19 cellular contexts compared by ENCODE assay signal in genomic region chr12:50708619-50709018, GRCh38.
"Had no signal": no experiment of that assay in that cellular context is flagged by ENCODE, and none has a peak within 500 bp of the region (broad histone marks: within the 10 kb centered on the region; RNA-seq: fewer than 3 reads in every experiment).

No MANE protein-coding gene starts in this region.

- H3K27me3 Mint-ChIP-seq: activated CD4-positive, alpha-beta T cell treated with anti-CD3 and anti-CD28 coated beads, Interleukin-2, amount 10 ng/mL, durations not matched to agents 7 days and 5 days; naive B cell had no signal

- H3K4me2 ChIP-seq: hepatocyte, smooth muscle cell had no signal

- H2AFZ ChIP-seq: hepatocyte had no signal

- H3K79me2 ChIP-seq: hepatocyte had no signal

- H3K4me1 Mint-ChIP-seq: activated CD4-positive, alpha-beta T cell treated with anti-CD3 and anti-CD28 coated beads, Interleukin-2, amount 10 ng/mL, durations not matched to agents 7 days and 5 days; immature natural killer cell; neural crest cell had no signal

- H3K27ac ChIP-seq: epithelial cell of prostate, hepatocyte, lower lobe of right lung, sigmoid colon, thoracic aorta, upper lobe of left lung had no signal

- H3K9me3 Mint-ChIP-seq: activated CD4-positive, alpha-beta T cell treated with anti-CD3 and anti-CD28 coated beads, Interleukin-2, amount 10 ng/mL, durations not matched to agents 7 days and 5 days; immature natural killer cell; naive B cell; neural crest cell had no signal

- H3K27ac Mint-ChIP-seq: activated CD4-positive, alpha-beta T cell treated with anti-CD3 and anti-CD28 coated beads, Interleukin-2, amount 10 ng/mL, durations not matched to agents 7 days and 5 days; activated CD8-positive, alpha-beta T cell treated with anti-CD3 and anti-CD28 coated beads, Interleukin-2, amount 10 ng/mL, durations not matched to agents 7 days and 5 days had no signal

- H3K9me3 ChIP-seq: lower lobe of right lung, sigmoid colon, thoracic aorta, upper lobe of left lung had no signal

- H3K4me3 ChIP-seq: hepatocyte, lower lobe of right lung, sigmoid colon, smooth muscle cell, thoracic aorta, upper lobe of left lung had no signal

- H3K27me3 ChIP-seq: hepatocyte, sigmoid colon, upper lobe of left lung had no signal

- H3K4me3 Mint-ChIP-seq: activated CD4-positive, alpha-beta T cell treated with anti-CD3 and anti-CD28 coated beads, Interleukin-2, amount 10 ng/mL, durations not matched to agents 7 days and 5 days; activated CD8-positive, alpha-beta T cell treated with anti-CD3 and anti-CD28 coated beads, Interleukin-2, amount 10 ng/mL, durations not matched to agents 7 days and 5 days; immature natural killer cell; naive B cell; neural crest cell had no signal

- ATAC-seq: activated CD4-positive, CD25-positive, alpha-beta regulatory T cell treated with anti-CD3 and anti-CD28 coated beads, Interleukin-2, amount 50 U/mL, for 24 hours; activated CD8-positive, alpha-beta T cell treated with anti-CD3 and anti-CD28 coated beads, Interleukin-2, amount 10 ng/mL, durations not matched to agents 7 days and 5 days; lower lobe of right lung had no signal

- H3K4me1 ChIP-seq: lower lobe of right lung, sigmoid colon, upper lobe of left lung had no signal

- DNase-seq: activated CD4-positive, alpha-beta T cell treated with anti-CD3 and anti-CD28 coated beads, Interleukin-2, amount 10 ng/mL, durations not matched to agents 7 days and 5 days; activated CD8-positive, alpha-beta T cell treated with anti-CD3 and anti-CD28 coated beads, Interleukin-2, amount 10 ng/mL, durations not matched to agents 7 days and 5 days; activated naive CD4-positive, alpha-beta T cell treated with Interleukin-2 at 50 U/mL for 16 hours; amygdala; foreskin melanocyte; immature natural killer cell; lower lobe of right lung; naive B cell; occipital lobe; sigmoid colon; stimulated activated CD4-positive, alpha-beta T cell treated with anti-CD3 and anti-CD28 coated beads, Interleukin-4, amount 100 ng/mL, for 1 hour; stimulated activated naive CD4-positive, alpha-beta T cell; upper lobe of left lung had no signal
